In genomic region chr11:107710301-107710700, GRCh38 we compare ENCODE assay signal across 19 cellular contexts. TPM values are rescaled to one million over a fixed set of nuclear protein-coding genes. Genes with fewer than 3 reads are reported as not detected.
DNase-seq lines count a peak whose midpoint lies in the region; ATAC-seq and TF ChIP-seq lines count a peak whose summit lies in the region.
"Had no signal": no experiment of that assay in that cellular context is flagged by ENCODE, and none has a peak within 500 bp of the region (broad histone marks: within the 10 kb centered on the region; RNA-seq: fewer than 3 reads in every experiment).

No MANE protein-coding gene starts in this region.

- peak overlapping the region; percentile 32 for H3K4me2 ChIP-seq in smooth muscle cell

- H3K9me3 Mint-ChIP-seq in activated CD4-positive, alpha-beta T cell treated with anti-CD3 and anti-CD28 coated beads, Interleukin-2, amount 10 ng/mL, durations not matched to agents 24 days and 14 days = no peaks in the 10 kb centered on the region
- no peaks in the 10 kb centered on the region for H3K9me3 Mint-ChIP-seq in endodermal cell
- H3K9me3 Mint-ChIP-seq: CD8-positive, alpha-beta T cell had no signal

- H3K4me1 Mint-ChIP-seq in activated CD4-positive, alpha-beta T cell treated with anti-CD3 and anti-CD28 coated beads, Interleukin-2, amount 10 ng/mL, durations not matched to agents 24 days and 14 days = no peaks in the 10 kb centered on the region
- peaks cover 52% of the 10 kb centered on the region for H3K4me1 Mint-ChIP-seq in endodermal cell
- H3K4me1 Mint-ChIP-seq: CD14-positive monocyte had no signal

- TF ChIP-seq EP300 in esophagus muscularis mucosa (IDR thresholded peaks at IDR 0.05) = no peak

- H3K9me3 ChIP-seq in endodermal cell (ENCODE audit: control insufficient read depth, low read length) (no peaks in the 10 kb centered on the region), psoas muscle (no peaks in the 10 kb centered on the region), smooth muscle cell (replicated peaks; ENCODE audit: low read depth) (no peaks in the 10 kb centered on the region), esophagus muscularis mucosa (no peaks in the 10 kb centered on the region)

- no peaks in the 10 kb centered on the region for H4K20me1 ChIP-seq in smooth muscle cell (ENCODE audit: low read depth)

- H3K4me1 ChIP-seq in endodermal cell (ENCODE audit: control insufficient read depth, insufficient read depth, low read length) (peaks cover 24% of the 10 kb centered on the region), psoas muscle (peaks cover 37% of the 10 kb centered on the region), smooth muscle cell (ENCODE audit: low read depth) (no peaks in the 10 kb centered on the region), esophagus muscularis mucosa (peaks cover 0 to 14% (median 0%) of the 10 kb centered on the region in 4 donors)

- no peak overlapping the region for H3K27ac Mint-ChIP-seq in activated CD4-positive, alpha-beta T cell treated with anti-CD3 and anti-CD28 coated beads, Interleukin-2, amount 10 ng/mL, durations not matched to agents 24 days and 14 days
- H3K27ac Mint-ChIP-seq in endodermal cell = no peak overlapping the region
- H3K27ac Mint-ChIP-seq: CD14-positive monocyte; CD8-positive, alpha-beta T cell; H9 had no signal

- no peak overlapping the region for H2AFZ ChIP-seq in smooth muscle cell (ENCODE audit: low read depth)

- WGBS in endodermal cell (ENCODE audit: insufficient coverage in 1 of 2, insufficient read length in 1 of 2), 2 experiments = 33 to 40% methylated on average over 1 of the region's 1 CpG
- WGBS in psoas muscle, 3 donors = 24 to 66% (median 28%) methylated on average over 1 of the region's 1 CpG
- WGBS in smooth muscle cell (ENCODE audit: low lambda C conversion rate) = 13% methylated on average over 1 of the region's 1 CpG
- 71% methylated on average over 1 of the region's 1 CpG for WGBS in esophagus muscularis mucosa

- H3K79me2 ChIP-seq in smooth muscle cell (ENCODE audit: low read depth) = no peaks in the 10 kb centered on the region

- no peak overlapping the region for H3K4me3 Mint-ChIP-seq in activated CD4-positive, alpha-beta T cell treated with anti-CD3 and anti-CD28 coated beads, Interleukin-2, amount 10 ng/mL, durations not matched to agents 24 days and 14 days
- H3K4me3 Mint-ChIP-seq in endodermal cell = no peak overlapping the region
- H3K4me3 Mint-ChIP-seq: CD14-positive monocyte; CD8-positive, alpha-beta T cell; H9 had no signal

- no peak for ATAC-seq in psoas muscle
- ATAC-seq: CD8-positive, alpha-beta T cell had no signal

- intact Hi-C loops in activated CD4-positive, alpha-beta T cell treated with anti-CD3 and anti-CD28 coated beads, Interleukin-2, amount 10 ng/mL, durations not matched to agents 24 days and 14 days (cut with micrococcal nuclease) = no loop called here
- intact Hi-C loops in psoas muscle (cut with DNase I) = no loop called here
- intact Hi-C loops in esophagus muscularis mucosa (cut with DNase I) = no loop called here

- H3K9ac ChIP-seq in endodermal cell (ENCODE audit: extremely low read depth, low read length, poor library complexity, severe bottlenecking) (no peak overlapping the region), smooth muscle cell (ENCODE audit: low read depth) (no peak overlapping the region)

- H3K4me3 ChIP-seq in endodermal cell (ENCODE audit: low read length) = peak overlapping the region; percentile 62
- peak overlapping the region; percentile 77 for H3K4me3 ChIP-seq in psoas muscle
- H3K4me3 ChIP-seq in smooth muscle cell = no peak overlapping the region
- H3K4me3 ChIP-seq in esophagus muscularis mucosa = no peak overlapping the region

- H3K36me3 Mint-ChIP-seq in activated CD4-positive, alpha-beta T cell treated with anti-CD3 and anti-CD28 coated beads, Interleukin-2, amount 10 ng/mL, durations not matched to agents 24 days and 14 days (ENCODE audit: low read depth) = no peaks in the 10 kb centered on the region
- no peaks in the 10 kb centered on the region for H3K36me3 Mint-ChIP-seq in endodermal cell (ENCODE audit: low read depth)
- H3K36me3 Mint-ChIP-seq: CD14-positive monocyte; CD8-positive, alpha-beta T cell had no signal

- H3K27me3 Mint-ChIP-seq in activated CD4-positive, alpha-beta T cell treated with anti-CD3 and anti-CD28 coated beads, Interleukin-2, amount 10 ng/mL, durations not matched to agents 24 days and 14 days = peaks cover 16% of the 10 kb centered on the region
- peaks cover 52% of the 10 kb centered on the region for H3K27me3 Mint-ChIP-seq in endodermal cell (ENCODE audit: insufficient read depth)

- H3K27ac ChIP-seq in endodermal cell (ENCODE audit: low read depth, low read length) = no peak overlapping the region
- H3K27ac ChIP-seq in psoas muscle = peak overlapping the region; percentile 91
- no peak overlapping the region for H3K27ac ChIP-seq in smooth muscle cell (ENCODE audit: low read depth)
- H3K27ac ChIP-seq in esophagus muscularis mucosa (replicated peaks in 1 of 4) = no peak overlapping the region
- H3K27ac ChIP-seq: 22Rv1 had no signal

- H3F3A ChIP-seq in smooth muscle cell (ENCODE audit: low read depth) = peaks cover 3% of the 10 kb centered on the region

- H3K36me3 ChIP-seq in endodermal cell (ENCODE audit: control insufficient read depth, insufficient read depth, low read length) (no peaks in the 10 kb centered on the region), psoas muscle (ENCODE audit: insufficient read depth in 1 of 2, low read depth in 1 of 2) (peaks cover 0 to 14% of the 10 kb centered on the region in 2 donors), smooth muscle cell (ENCODE audit: low read depth) (no peaks in the 10 kb centered on the region), esophagus muscularis mucosa (no peaks in the 10 kb centered on the region)

- TF ChIP-seq CTCF in endodermal cell (conservative IDR thresholded peaks at IDR 0.05) = no peak
- TF ChIP-seq CTCF in psoas muscle (IDR thresholded peaks at IDR 0.05) = no peak
- no peak for TF ChIP-seq CTCF in smooth muscle cell (IDR thresholded peaks at IDR 0.05; ENCODE audit: borderline replicate concordance, insufficient read depth, poor library complexity, severe bottlenecking)
- TF ChIP-seq CTCF in esophagus muscularis mucosa (IDR thresholded peaks at IDR 0.05) = no peak

- no peak for TF ChIP-seq POLR2A in esophagus muscularis mucosa (IDR thresholded peaks at IDR 0.05; ENCODE audit: low read depth)

- H3K27me3 ChIP-seq in endodermal cell (ENCODE audit: control insufficient read depth, insufficient read depth, low read length, poor library complexity, severe bottlenecking) (peaks cover 37% of the 10 kb centered on the region), psoas muscle (ENCODE audit: insufficient read depth in 3 of 3, low read length in 2 of 3) (no peaks in the 10 kb centered on the region), smooth muscle cell (ENCODE audit: low read depth) (no peaks in the 10 kb centered on the region), esophagus muscularis mucosa (no peaks in the 10 kb centered on the region)

- DNase-seq in activated CD4-positive, alpha-beta T cell treated with anti-CD3 and anti-CD28 coated beads, Interleukin-2, amount 10 ng/mL, durations not matched to agents 24 days and 14 days = peak; percentile 4
- no peak for DNase-seq in activated CD4-positive, alpha-beta T cell treated with anti-CD3 and anti-CD28 coated beads for 4 hours
- DNase-seq in endodermal cell (no peak), psoas muscle (no peak), smooth muscle cell (lab: John Stamatoyannopoulos, UW; ENCODE audit: unreplicated experiment) (no peak), NCI-H1436 treated with DMSO at 0.1 percent for 48 hours (lab: John Stamatoyannopoulos, UW) (no peak), DMS53 treated with DMSO at 0.1 percent for 48 hours (lab: John Stamatoyannopoulos, UW; ENCODE audit: unreplicated experiment) (no peak), esophagus muscularis mucosa (ENCODE audit: extremely low spot score) (no peak)
- DNase-seq: CD8-positive, alpha-beta T cell; COR-L47; DMS153; DND-41; GDM1; GOT3; H9 had no signal

RNA-seq across cellular contexts. Expression of gene SLN, which starts 1.6 kb away (rescaled TPM):
- not detected in 2 replicates for total RNA-seq in activated CD4-positive, alpha-beta T cell treated with anti-CD3 and anti-CD28 coated beads, Interleukin-2, amount 10 ng/mL, durations not matched to agents 24 days and 14 days
- total RNA-seq in endodermal cell (not detected), psoas muscle (1,000 to 10,000 TPM; 1,477 to 8,637 (median 4,141) TPM), smooth muscle cell (not detected in 2 replicates), esophagus muscularis mucosa (under 1 TPM in 1 of 4 donors, not detected in 3; 0.65 TPM)
- 0.82 TPM for polyA plus RNA-seq in endodermal cell (2013, experiment 1 of 2)
- polyA plus RNA-seq in endodermal cell (2013, experiment 2 of 2) = 1.2 TPM
- polyA plus RNA-seq in psoas muscle (1,000 to 10,000 TPM in 2 of 3 donors, 100 to 1,000 TPM in 1; 475 to 3,094 (median 2,485) TPM), smooth muscle cell (0.82 TPM in 1 of 2 replicates, not detected in the other)
- total RNA-seq: CD8-positive, alpha-beta T cell; H9; HT1080 had no signal
- polyA plus RNA-seq: BJ, CD14-positive monocyte had no signal

Comparison
In these comparisons a context has a peak if more than half of its experiments do, and no peak if none do; other contexts are left out.
1. H3K4me3 ChIP-seq: peak in endodermal cell (single experiment) and psoas muscle (single experiment); none in smooth muscle cell (single experiment) and esophagus muscularis mucosa (0 of 4).
2. RNA of gene SLN, which starts 1.6 kb away (total RNA-seq): 1,477 to 8,637 TPM in psoas muscle; 0.65 TPM in esophagus muscularis mucosa, not detected in endodermal cell, not detected in activated CD4-positive, alpha-beta T cell treated with anti-CD3 and anti-CD28 coated beads, Interleukin-2, amount 10 ng/mL, durations not matched to agents 24 days and 14 days and not detected in smooth muscle cell; every median in the first group is over 100 times any median in the second.